30 cellular contexts compared by ENCODE assay signal in the genomic region with DNA sequence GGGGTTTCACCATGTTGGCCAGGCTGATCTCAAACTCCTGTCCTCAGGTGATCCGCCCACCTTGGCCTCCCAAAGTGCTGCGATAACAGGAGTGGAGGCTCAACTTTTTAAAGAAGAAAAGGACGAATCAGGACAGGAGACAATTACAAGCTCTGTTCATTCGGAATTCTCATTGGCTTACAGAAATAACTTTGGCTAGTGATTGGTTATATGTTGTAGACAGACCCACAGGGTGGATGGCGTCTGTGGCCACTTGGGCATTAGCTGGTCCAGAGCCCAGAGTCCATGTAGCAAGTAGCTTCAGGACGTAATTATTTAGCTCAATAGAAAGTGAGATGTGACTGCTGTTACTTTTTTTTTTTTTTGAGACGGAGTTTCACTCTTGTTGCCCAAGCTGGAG.
"Had no signal": no experiment of that assay in that cellular context is flagged by ENCODE, and none has a peak within 500 bp of the region (broad histone marks: within the 10 kb centered on the region; RNA-seq: fewer than 3 reads in every experiment).

No MANE protein-coding gene starts in this region.

- H3K4me1 Mint-ChIP-seq: activated CD4-positive, alpha-beta T cell treated with anti-CD3 and anti-CD28 coated beads, Interleukin-2, amount 10 ng/mL, durations not matched to agents 7 days and 5 days had no signal

- H3K4me1 ChIP-seq: body of pancreas, pancreas, psoas muscle, thyroid gland, uterus had no signal

- H3K4me3 ChIP-seq: body of pancreas, cardiac muscle cell, gastrocnemius medialis, pancreas, psoas muscle, right atrium auricular region, thyroid gland, uterus had no signal

- H3K9me3 ChIP-seq: body of pancreas, gastrocnemius medialis, neutrophil, pancreas, psoas muscle, right atrium auricular region, thyroid gland, uterus had no signal

- H3K9me3 Mint-ChIP-seq: activated CD4-positive, alpha-beta T cell treated with anti-CD3 and anti-CD28 coated beads, Interleukin-2, amount 10 ng/mL, durations not matched to agents 7 days and 5 days; activated CD8-positive, alpha-beta T cell treated with anti-CD3 and anti-CD28 coated beads for 36 hours; activated naive CD8-positive, alpha-beta T cell treated with anti-CD3 and anti-CD28 coated beads, Interleukin-2, amount 50 U/mL, for 24 hours; activated T-helper 1 cell treated with anti-CD3 and anti-CD28 coated beads, Interleukin-12 subunit alpha, Interleukin-12 subunit beta, Interleukin-2, Interleukin-4 antibody, amounts not matched to agents 30 ng/mL and 10 ng/mL and 1 ng/mL, durations not matched to agents 14 hours and 24 hours and 36 hours; T-helper 1 cell treated with Interleukin-12 subunit alpha and Interleukin-12 subunit beta and Interleukin-4 antibody, amounts not matched to agents 30 μg/mL and 1 μg/mL, for 36 hours had no signal

- H3K36me3 Mint-ChIP-seq: activated CD8-positive, alpha-beta memory T cell treated with anti-CD3 and anti-CD28 coated beads, Interleukin-2, amount 10 ng/mL, durations not matched to agents 7 days and 5 days had no signal

- ATAC-seq: activated CD8-positive, alpha-beta memory T cell treated with anti-CD3 and anti-CD28 coated beads, Interleukin-2, amount 10 ng/mL, durations not matched to agents 7 days and 5 days; activated CD8-positive, alpha-beta T cell treated with anti-CD3 and anti-CD28 coated beads for 36 hours; activated naive CD8-positive, alpha-beta T cell treated with anti-CD3 and anti-CD28 coated beads, Interleukin-2, amount 50 U/mL, for 24 hours; body of pancreas; gastrocnemius medialis; left ventricle myocardium superior; pancreas; psoas muscle; stimulated activated naive CD8-positive, alpha-beta T cell treated with anti-CD3 and anti-CD28 coated beads, Interleukin-15, Interleukin-2, amounts not matched to agents 100 U/mL and 50 U/mL, for 24 hours had no signal

- H3K27me3 ChIP-seq: body of pancreas, cardiac muscle cell, gastrocnemius medialis, pancreas, right atrium auricular region, thyroid gland, uterus had no signal

- H3K4me3 Mint-ChIP-seq: activated B cell treated with CpG ODN at 0.5 μM for 24 hours; activated CD4-positive, alpha-beta T cell treated with anti-CD3 and anti-CD28 coated beads, Interleukin-2, amount 10 ng/mL, durations not matched to agents 7 days and 5 days; activated CD8-positive, alpha-beta memory T cell treated with anti-CD3 and anti-CD28 coated beads, Interleukin-2, amount 10 ng/mL, durations not matched to agents 7 days and 5 days; activated CD8-positive, alpha-beta T cell treated with anti-CD3 and anti-CD28 coated beads for 36 hours; activated naive CD8-positive, alpha-beta T cell treated with anti-CD3 and anti-CD28 coated beads, Interleukin-2, amount 50 U/mL, for 24 hours; activated T-helper 1 cell treated with anti-CD3 and anti-CD28 coated beads, Interleukin-12 subunit alpha, Interleukin-12 subunit beta, Interleukin-2, Interleukin-4 antibody, amounts not matched to agents 30 ng/mL and 10 ng/mL and 1 ng/mL, durations not matched to agents 14 hours and 24 hours and 36 hours; nephron; T-helper 1 cell treated with Interleukin-12 subunit alpha and Interleukin-12 subunit beta and Interleukin-4 antibody, amounts not matched to agents 30 μg/mL and 1 μg/mL, for 36 hours had no signal

- H3K27ac ChIP-seq: body of pancreas, cardiac muscle cell, gastrocnemius medialis, neutrophil, pancreas, psoas muscle, right atrium auricular region, thyroid gland, uterus had no signal

- H3K27ac Mint-ChIP-seq: activated B cell treated with CpG ODN at 0.5 μM for 24 hours; activated CD4-positive, alpha-beta T cell treated with anti-CD3 and anti-CD28 coated beads, Interleukin-2, amount 10 ng/mL, durations not matched to agents 7 days and 5 days; activated CD8-positive, alpha-beta memory T cell treated with anti-CD3 and anti-CD28 coated beads, Interleukin-2, amount 10 ng/mL, durations not matched to agents 7 days and 5 days; activated CD8-positive, alpha-beta T cell treated with anti-CD3 and anti-CD28 coated beads for 36 hours; activated naive CD8-positive, alpha-beta T cell treated with anti-CD3 and anti-CD28 coated beads, Interleukin-2, amount 50 U/mL, for 24 hours; activated T-helper 1 cell treated with anti-CD3 and anti-CD28 coated beads, Interleukin-12 subunit alpha, Interleukin-12 subunit beta, Interleukin-2, Interleukin-4 antibody, amounts not matched to agents 30 ng/mL and 10 ng/mL and 1 ng/mL, durations not matched to agents 14 hours and 24 hours and 36 hours; T-helper 1 cell treated with Interleukin-12 subunit alpha and Interleukin-12 subunit beta and Interleukin-4 antibody, amounts not matched to agents 30 μg/mL and 1 μg/mL, for 36 hours had no signal

- H3K36me3 ChIP-seq: cardiac muscle cell, gastrocnemius medialis, neutrophil, pancreas, right atrium auricular region, thyroid gland, uterus had no signal

- DNase-seq: activated B cell treated with CpG ODN at 0.5 μM for 24 hours; activated CD4-positive, alpha-beta T cell treated with anti-CD3 and anti-CD28 coated beads, Interleukin-2, amount 10 ng/mL, durations not matched to agents 7 days and 5 days; activated CD8-positive, alpha-beta memory T cell treated with anti-CD3 and anti-CD28 coated beads, Interleukin-2, amount 10 ng/mL, durations not matched to agents 7 days and 5 days; activated CD8-positive, alpha-beta T cell treated with anti-CD3 and anti-CD28 coated beads for 36 hours; activated gamma-delta T cell; activated naive CD4-positive, alpha-beta T cell treated with anti-CD3 and anti-CD28 coated beads, Interleukin-2, amount 50 U/mL, for 16 hours; activated naive CD8-positive, alpha-beta T cell treated with anti-CD3 and anti-CD28 coated beads, Interleukin-2, amount 50 U/mL, for 24 hours; activated T-cell treated with anti-CD3 and anti-CD28 coated beads for 4 hours; body of pancreas; cortex of kidney; gastrocnemius medialis; hypothalamus; left ventricle myocardium superior; mammary epithelial cell; pancreas; psoas muscle; stimulated activated CD4-positive, alpha-beta T cell treated with anti-CD3 and anti-CD28 coated beads, Interleukin-12 subunit alpha, Interleukin-12 subunit beta, amount 100 ng/mL, for 4 hours; stimulated activated CD4-positive, alpha-beta T cell treated with anti-CD3 and anti-CD28 coated beads, Interleukin-4, amount 100 ng/mL, for 4 hours; stimulated activated naive CD8-positive, alpha-beta T cell treated with anti-CD3 and anti-CD28 coated beads, Interleukin-15, Interleukin-2, amounts not matched to agents 100 U/mL and 50 U/mL, for 24 hours; T1000; thyroid gland; uterus had no signal

- FAIRE-seq: endometrium, islet of Langerhans, pancreas had no signal
